10 cellular contexts compared by ENCODE assay signal in genomic region chr20:54267510-54268003, GRCh38. TPM values are rescaled to one million over a fixed set of nuclear protein-coding genes. Genes with fewer than 3 reads are reported as not detected.
A peak's percentile ranks its signal among the peaks of the same experiment; 100 is the strongest.
DNase-seq lines count a peak whose midpoint lies in the region; ATAC-seq, FAIRE-seq and TF ChIP-seq lines count a peak whose summit lies in the region.
"Had no signal": no experiment of that assay in that cellular context is flagged by ENCODE, and none has a peak within 500 bp of the region (broad histone marks: within the 10 kb centered on the region; RNA-seq: fewer than 3 reads in every experiment).

No MANE protein-coding gene starts in this region.

- WGBS in IMR-90 (ENCODE audit: extremely low coverage in 2 of 2, insufficient read length in 1 of 2), 2 experiments = no CpG with 5 or more reads among the region's 4 CpGs

- H4K5ac ChIP-seq in IMR-90 (ENCODE audit: low read depth, low read length) = no peak overlapping the region

- H2BK20ac ChIP-seq in IMR-90 (ENCODE audit: low read depth, low read length) = no peak overlapping the region

- in situ Hi-C loops in IMR-90 (cut with MboI; ENCODE audit: low sequenced_read_pairs) = no loop called here

- H2AK5ac ChIP-seq in IMR-90 (ENCODE audit: low read depth, low read length) = no peak overlapping the region

- H3K4me3 ChIP-seq in IMR-90 (ENCODE audit: insufficient read depth, low read depth, low read length) = no peak overlapping the region
- H3K4me3 ChIP-seq in bronchial epithelial cell (ENCODE audit: low read depth, low read length) = no peak overlapping the region

- H3K27ac ChIP-seq in IMR-90 (ENCODE audit: insufficient read depth, low read length) = no peak overlapping the region

- H3K27me3 Mint-ChIP-seq in mesothelial cell of epicardium (ENCODE audit: low read depth) (no peaks in the 10 kb centered on the region), immature natural killer cell (ENCODE audit: low read depth in 3 of 3) (peaks cover 3 to 23% (median 4%) of the 10 kb centered on the region in 3 donors)

- TF ChIP-seq POLR2A in IMR-90 (IDR thresholded peaks at IDR 0.05; ENCODE audit: low read depth, low read length) (no peak), GM12891 (IDR thresholded peaks at IDR 0.05; ENCODE audit: low read depth, low read length) (no peak)

- H3K14ac ChIP-seq in IMR-90 (replicated peaks; ENCODE audit: low read depth, low read length) = no peak overlapping the region

- H2BK15ac ChIP-seq in IMR-90 (ENCODE audit: low read depth, low read length) = no peak overlapping the region

- H4K20me1 ChIP-seq in IMR-90 (ENCODE audit: insufficient read depth, low read length) = no peaks in the 10 kb centered on the region

- H3K27ac Mint-ChIP-seq in mesothelial cell of epicardium = peak overlapping the region; percentile 24
- no peak overlapping the region for H3K27ac Mint-ChIP-seq in immature natural killer cell

- no peak overlapping the region for H3K56ac ChIP-seq in IMR-90 (ENCODE audit: extremely low read depth, insufficient read depth, low read length)

- no peak for TF ChIP-seq CTCF in IMR-90 (conservative IDR thresholded peaks at IDR 0.05; ENCODE audit: low read depth, low read length)
- TF ChIP-seq CTCF in bronchial epithelial cell (IDR thresholded peaks at IDR 0.05; ENCODE audit: insufficient read depth, low read length, severe bottlenecking) = no peak
- no peak for TF ChIP-seq CTCF in mesothelial cell of epicardium (IDR thresholded peaks at IDR 0.05; ENCODE audit: unreplicated experiment)

- H3K4me1 ChIP-seq in IMR-90 (ENCODE audit: control insufficient read depth, insufficient read depth, low read length) = no peaks in the 10 kb centered on the region

- H3K36me3 Mint-ChIP-seq in mesothelial cell of epicardium (no peaks in the 10 kb centered on the region), immature natural killer cell (no peaks in the 10 kb centered on the region)

- no peak overlapping the region for H3K9ac ChIP-seq in IMR-90 (ENCODE audit: low read depth, low read length)

- FAIRE-seq in bronchial epithelial cell (lab: Jason Lieb, UNC) = no peak
- FAIRE-seq in GM12891 (lab: Jason Lieb, UNC) = no peak

- no TSS peak for BruUV-seq in IMR-90 (replicated peaks; lab: Mats Ljungman, UMichigan)

- H3K27me3 ChIP-seq in IMR-90 (ENCODE audit: control insufficient read depth, insufficient read depth, low read length) (peaks cover 2% of the 10 kb centered on the region), bronchial epithelial cell (ENCODE audit: control insufficient read depth, insufficient read depth, low read length) (no peaks in the 10 kb centered on the region)

- intact Hi-C loops in IMR-90 (cut with micrococcal nuclease) = no loop called here

- H2BK120ac ChIP-seq in IMR-90 (ENCODE audit: low read depth, low read length) = no peak overlapping the region

- no peak overlapping the region for H3K18ac ChIP-seq in IMR-90 (ENCODE audit: low read depth, low read length)

- peaks cover 12% of the 10 kb centered on the region for H3K4me1 Mint-ChIP-seq in mesothelial cell of epicardium
- no peaks in the 10 kb centered on the region for H3K4me1 Mint-ChIP-seq in immature natural killer cell

- H3K4ac ChIP-seq in IMR-90 (ENCODE audit: low read depth, low read length) = no peak overlapping the region

- H3K23ac ChIP-seq in IMR-90 (ENCODE audit: low read depth, low read length) = no peak overlapping the region

- no peak overlapping the region for H2AFZ ChIP-seq in IMR-90 (replicated peaks; ENCODE audit: low read length, poor library complexity)

- ATAC-seq in IMR-90 (ENCODE audit: low read depth) (peak; percentile 51), GM18870 (IDR thresholded peaks at IDR 0.05; ENCODE audit: unreplicated experiment) (no peak)

- no peaks in the 10 kb centered on the region; the same call in 1 of the 2 replicates for H3K9me1 ChIP-seq in IMR-90 (ENCODE audit: insufficient read depth, low read length)

- H4K91ac ChIP-seq in IMR-90 (ENCODE audit: insufficient read depth, low read depth, low read length) = no peak overlapping the region

- H3K36me3 ChIP-seq in IMR-90 (ENCODE audit: control insufficient read depth, insufficient read depth, low read length) (no peaks in the 10 kb centered on the region), bronchial epithelial cell (ENCODE audit: control insufficient read depth, insufficient read depth, low read length) (no peaks in the 10 kb centered on the region)

- no peak overlapping the region for H2BK5ac ChIP-seq in IMR-90 (ENCODE audit: low read depth, low read length, poor library complexity, severe bottlenecking)

- CTCF ChIA-PET in IMR-90 (lab: Yijun Ruan, JAX) = no interaction called here

- no peaks in the 10 kb centered on the region for H3K9me3 Mint-ChIP-seq in mesothelial cell of epicardium
- no peaks in the 10 kb centered on the region for H3K9me3 Mint-ChIP-seq in immature natural killer cell

- POLR2A ChIA-PET in IMR-90 (lab: Charles Lee; ENCODE audit: unreplicated experiment) = no interaction called here

- no peak overlapping the region for H3K4me2 ChIP-seq in IMR-90 (ENCODE audit: low read depth, low read length)

- TF ChIP-seq RAD21 in IMR-90 (IDR thresholded peaks at IDR 0.05; ENCODE audit: low read length) = no peak

- DNase-seq in DMS53 (lab: John Stamatoyannopoulos, UW) (peak; percentile 93), IMR-90 (peak; percentile 6), bronchial epithelial cell (ENCODE audit: low read depth) (peak; percentile 35), mesothelial cell of epicardium (ENCODE audit: low spot score in 2 of 2, unreplicated experiment in 2 of 2) (no peak), GM12891 (ENCODE audit: insufficient read length, low spot score) (no peak), immature natural killer cell (no peak), EL (no peak)
- DNase-seq: activated CD8-positive, alpha-beta memory T cell treated with anti-CD3 and anti-CD28 coated beads, Interleukin-2, amount 50 U/mL, for 4 hours; central memory CD4-positive, alpha-beta T cell had no signal

- H2AK9ac ChIP-seq in IMR-90 (replicated peaks; ENCODE audit: low read depth, low read length, poor library complexity) = no peak overlapping the region

- no peaks in the 10 kb centered on the region for H3K79me1 ChIP-seq in IMR-90 (ENCODE audit: low read depth in 1 of 2, low read length in 2 of 2)

- H4K8ac ChIP-seq in IMR-90 (ENCODE audit: low read depth in 2 of 2, low read length in 2 of 2) = no peak overlapping the region

- dilution Hi-C loops in IMR-90 (cut with HindIII; ENCODE audit: low sequenced_read_pairs, unreplicated experiment) = no loop called here

- no peak overlapping the region for H3K4me3 Mint-ChIP-seq in mesothelial cell of epicardium
- no peak overlapping the region for H3K4me3 Mint-ChIP-seq in immature natural killer cell

- no peaks in the 10 kb centered on the region for H3K9me3 ChIP-seq in IMR-90 (ENCODE audit: control insufficient read depth, insufficient read depth, low read length)

TF ChIP-seq in IMR-90, 13 proteins besides CTCF, POLR2A, EP300 and RAD21:
- TF ChIP-seq RFX5 (IDR thresholded peaks at IDR 0.05; ENCODE audit: low read depth, low read length) (no peak), MAFK (IDR thresholded peaks at IDR 0.05; ENCODE audit: low read depth, low read length) (no peak), CHD1 (IDR thresholded peaks at IDR 0.05; ENCODE audit: low read depth, low read length) (no peak), ELK1 (IDR thresholded peaks at IDR 0.05; ENCODE audit: borderline replicate concordance, low read depth, low read length) (no peak), FOS (IDR thresholded peaks at IDR 0.05; ENCODE audit: low read depth, low read length) (no peak)

TF ChIP-seq in GM12891, 5 proteins besides CTCF, POLR2A, EP300 and RAD21:
- no peak for TF ChIP-seq POU2F2 (IDR thresholded peaks at IDR 0.05; ENCODE audit: low read depth, low read length)
- TF ChIP-seq POLR2AphosphoS5 (IDR thresholded peaks at IDR 0.05; ENCODE audit: low read depth, low read length) = no peak
- no peak for TF ChIP-seq SPI1 (IDR thresholded peaks at IDR 0.05; ENCODE audit: low read depth, low read length)
- TF ChIP-seq PAX5 (IDR thresholded peaks at IDR 0.05; ENCODE audit: insufficient read depth, low read length, severe bottlenecking) = no peak
- no peak for TF ChIP-seq TAF1 (IDR thresholded peaks at IDR 0.05; ENCODE audit: low read depth, low read length)

RNA-seq across cellular contexts. Expression of gene PFDN4, which starts 59.7 kb away (rescaled TPM):
- 14.9 and 83.9 TPM in 2 replicates for total RNA-seq in IMR-90 (2012; rRNA removed)
- polyA plus RNA-seq in IMR-90 (2012; rRNA removed) = 62.7 and 93.2 TPM in 2 replicates
- polyA plus RNA-seq in IMR-90 (2012; cell fraction: cytosol; rRNA removed) = 4.3 and 6.6 TPM in 2 replicates
- 0.66 and 6.4 TPM in 2 replicates for polyA plus RNA-seq in IMR-90 (2012; cell fraction: nucleus; rRNA removed; ENCODE audit: low replicate concordance)
- 47.4 and 83.5 TPM in 2 replicates for total RNA-seq in bronchial epithelial cell
- total RNA-seq in mesothelial cell of epicardium = 25.8 to 26.8 TPM (median 26.0 TPM) in 3 replicates
- polyA plus RNA-seq in GM12891 (2012; ENCODE audit: low read depth, missing spikeins) = 73.5 TPM
- polyA plus RNA-seq in immature natural killer cell = 10 to 100 TPM; 33.2 to 93.9 (median 43.6) TPM

Comparison
In these comparisons a context has a peak if more than half of its experiments do, and no peak if none do; other contexts are left out.
1. DNase-seq: peak in DMS53 (single experiment), IMR-90 (single experiment) and bronchial epithelial cell (single experiment); none in mesothelial cell of epicardium (0 of 2), GM12891 (single experiment), immature natural killer cell (0 of 3) and EL (single experiment).